25 cellular contexts compared by ENCODE assay signal in genomic region chr13:40430234-40430633, GRCh38.
DNase-seq lines count a peak whose midpoint lies in the region; TF ChIP-seq lines count a peak whose summit lies in the region.
"Had no signal": no experiment of that assay in that cellular context is flagged by ENCODE, and none has a peak within 500 bp of the region (broad histone marks: within the 10 kb centered on the region; RNA-seq: fewer than 3 reads in every experiment).

No MANE protein-coding gene starts in this region.

- no peak for TF ChIP-seq CTCF in neural progenitor cell (IDR thresholded peaks at IDR 0.05)
- TF ChIP-seq CTCF in mammary epithelial cell (conservative IDR thresholded peaks at IDR 0.05 in 1 of 2, IDR thresholded peaks at IDR 0.05 in 1 of 2; ENCODE audit: extremely low read depth in 1 of 2, insufficient read depth in 1 of 2, low read depth in 1 of 2, low read length in 2 of 2): no peak

- H3K9me3 ChIP-seq in BLaER1 (peaks cover 16% of the 10 kb centered on the region), neural progenitor cell (ENCODE audit: low read depth) (no peaks in the 10 kb centered on the region), mammary epithelial cell (replicated peaks; ENCODE audit: insufficient read depth, low read length) (no peaks in the 10 kb centered on the region)
- H3K9me3 ChIP-seq: ascending aorta had no signal

- no peak overlapping the region for H3K4me3 ChIP-seq in BLaER1
- H3K4me3 ChIP-seq in neural progenitor cell: no peak overlapping the region
- no peak overlapping the region for H3K4me3 ChIP-seq in mammary epithelial cell (replicated peaks in 1 of 3; ENCODE audit: insufficient read depth in 1 of 3, low read depth in 2 of 3, low read length in 3 of 3)
- H3K4me3 ChIP-seq: ascending aorta had no signal

- no peaks in the 10 kb centered on the region for H3K36me3 Mint-ChIP-seq in neural progenitor cell

- 94% methylated on average over 4 of the region's 4 CpGs for WGBS in mammary epithelial cell (ENCODE audit: low coverage, missing lambda C conversion rate)

- H3K4me1 Mint-ChIP-seq in neural progenitor cell: peaks cover 30% of the 10 kb centered on the region

- H3K27ac Mint-ChIP-seq in neural progenitor cell: peak overlapping the region; percentile 28
- H3K27ac Mint-ChIP-seq: activated T-cell treated with anti-CD3 and anti-CD28 coated beads, Interleukin-2, amount 50 U/mL, for 72 hours had no signal

- no peak overlapping the region for H2AFZ ChIP-seq in neural progenitor cell (replicated peaks)
- H2AFZ ChIP-seq in mammary epithelial cell (ENCODE audit: low read depth, low read length): no peak overlapping the region

- H3K4me1 ChIP-seq in BLaER1: peaks cover 77% of the 10 kb centered on the region
- peaks cover 12% of the 10 kb centered on the region for H3K4me1 ChIP-seq in neural progenitor cell
- H3K4me1 ChIP-seq in mammary epithelial cell (ENCODE audit: insufficient read depth, low read length): no peaks in the 10 kb centered on the region
- H3K4me1 ChIP-seq: ascending aorta had no signal

- H3K36me3 ChIP-seq in BLaER1: no peaks in the 10 kb centered on the region
- H3K36me3 ChIP-seq in neural progenitor cell: no peaks in the 10 kb centered on the region
- H3K36me3 ChIP-seq in mammary epithelial cell (ENCODE audit: insufficient read depth, low read length): no peaks in the 10 kb centered on the region
- H3K36me3 ChIP-seq: ascending aorta had no signal

- in situ Hi-C loops in mammary epithelial cell (cut with MboI; ENCODE audit: low sequenced_read_pairs in 2 of 2): no loop called here

- peak; percentile 81 to 89 for DNase-seq in NCI-H524 (lab: John Stamatoyannopoulos, UW)
- DNase-seq in amniotic epithelial cell (ENCODE audit: low read depth): peak; percentile 68
- DNase-seq in neural progenitor cell (ENCODE audit: low spot score): peak; percentile 73
- DNase-seq in RPMI8226: no peak
- no peak for DNase-seq in NCI-H2196 treated with DMSO at 0.1 percent for 48 hours (lab: John Stamatoyannopoulos, UW; ENCODE audit: unreplicated experiment)
- no peak for DNase-seq in COR-L47 (lab: John Stamatoyannopoulos, UW)
- no peak for DNase-seq in mammary epithelial cell
- DNase-seq: activated CD4-positive, alpha-beta T cell treated with anti-CD3 and anti-CD28 coated beads for 4 hours; activated naive CD4-positive, alpha-beta T cell treated with anti-CD3 and anti-CD28 coated beads, Interleukin-2, amount 50 U/mL, for 16 hours; activated T-cell treated with anti-CD3 and anti-CD28 coated beads, Interleukin-2, amount 50 U/mL, for 72 hours; C1 segment of cervical spinal cord; DMS153; GF-D8; hippocampal formation; islet precursor cell; NCI-H146; NCI-H748 treated with DMSO at 0.1 percent for 48 hours; right cardiac atrium; SHP77; stimulated activated CD4-positive, alpha-beta T cell treated with anti-CD3 and anti-CD28 coated beads, Interleukin-15, amount 100 ng/mL, for 24 hours; T-helper 1 cell had no signal

- H3K79me2 ChIP-seq in neural progenitor cell (ENCODE audit: low read depth) (no peaks in the 10 kb centered on the region), mammary epithelial cell (ENCODE audit: insufficient read depth, low read length) (no peaks in the 10 kb centered on the region)

- dilution Hi-C loops in mammary epithelial cell (cut with HindIII; ENCODE audit: low sequenced_read_pairs): no loop called here

- H3K9me3 Mint-ChIP-seq in neural progenitor cell: peaks cover 10% of the 10 kb centered on the region
- H3K9me3 Mint-ChIP-seq: activated T-cell treated with anti-CD3 and anti-CD28 coated beads, Interleukin-2, amount 50 U/mL, for 72 hours; central memory CD8-positive, alpha-beta T cell had no signal

- no TSS peak for BruUV-seq in mammary epithelial cell (replicated peaks; lab: Mats Ljungman, UMichigan)

- peak overlapping the region; percentile 27 for H3K9ac ChIP-seq in BLaER1
- no peak overlapping the region for H3K9ac ChIP-seq in neural progenitor cell
- no peak overlapping the region for H3K9ac ChIP-seq in mammary epithelial cell (ENCODE audit: insufficient read depth, low read length)

- H3K27ac ChIP-seq in BLaER1: peak overlapping the region; percentile 88
- H3K27ac ChIP-seq in neural progenitor cell: peak overlapping the region; percentile 59
- H3K27ac ChIP-seq in mammary epithelial cell (ENCODE audit: insufficient read depth, low read depth, low read length): no peak overlapping the region
- H3K27ac ChIP-seq: ascending aorta, epithelial cell of prostate had no signal

- peaks cover 2% of the 10 kb centered on the region for H3K27me3 Mint-ChIP-seq in neural progenitor cell (ENCODE audit: insufficient read depth, low read depth)
- H3K27me3 Mint-ChIP-seq: central memory CD8-positive, alpha-beta T cell had no signal

- no peaks in the 10 kb centered on the region for H4K20me1 ChIP-seq in BLaER1
- no peaks in the 10 kb centered on the region for H4K20me1 ChIP-seq in neural progenitor cell (ENCODE audit: low read depth)
- no peaks in the 10 kb centered on the region for H4K20me1 ChIP-seq in mammary epithelial cell (ENCODE audit: insufficient read depth, low read length)

- CTCF ChIA-PET in mammary epithelial cell (lab: Charles Lee; ENCODE audit: low non-redundant PET): no interaction called here

- H3F3A ChIP-seq in neural progenitor cell (ENCODE audit: low read depth): peaks cover 8% of the 10 kb centered on the region

- intact Hi-C loops in mammary epithelial cell (cut with micrococcal nuclease): no loop called here

- H3K27me3 ChIP-seq in BLaER1 (no peaks in the 10 kb centered on the region), neural progenitor cell (no peaks in the 10 kb centered on the region), mammary epithelial cell (ENCODE audit: insufficient read depth, low read length) (no peaks in the 10 kb centered on the region)
- H3K27me3 ChIP-seq: ascending aorta had no signal

- H3K4me2 ChIP-seq in BLaER1: peak overlapping the region; percentile 86
- peak overlapping the region; percentile 33 for H3K4me2 ChIP-seq in neural progenitor cell
- no peak overlapping the region for H3K4me2 ChIP-seq in mammary epithelial cell (ENCODE audit: insufficient read depth, low read depth, low read length)

- no peak overlapping the region for H3K4me3 Mint-ChIP-seq in neural progenitor cell
- H3K4me3 Mint-ChIP-seq: activated T-cell treated with anti-CD3 and anti-CD28 coated beads, Interleukin-2, amount 50 U/mL, for 72 hours; central memory CD8-positive, alpha-beta T cell had no signal

Comparison
In these comparisons a context has a peak if more than half of its experiments do, and no peak if none do; other contexts are left out.
1. DNase-seq: peak in NCI-H524 (2 of 2), amniotic epithelial cell (single experiment) and neural progenitor cell (single experiment); none in RPMI8226 (single experiment), NCI-H2196 treated with DMSO at 0.1 percent for 48 hours (single experiment), COR-L47 (single experiment) and mammary epithelial cell (single experiment).